Comparison of ENCODE assay signal across 7 cellular contexts in the genomic region with DNA sequence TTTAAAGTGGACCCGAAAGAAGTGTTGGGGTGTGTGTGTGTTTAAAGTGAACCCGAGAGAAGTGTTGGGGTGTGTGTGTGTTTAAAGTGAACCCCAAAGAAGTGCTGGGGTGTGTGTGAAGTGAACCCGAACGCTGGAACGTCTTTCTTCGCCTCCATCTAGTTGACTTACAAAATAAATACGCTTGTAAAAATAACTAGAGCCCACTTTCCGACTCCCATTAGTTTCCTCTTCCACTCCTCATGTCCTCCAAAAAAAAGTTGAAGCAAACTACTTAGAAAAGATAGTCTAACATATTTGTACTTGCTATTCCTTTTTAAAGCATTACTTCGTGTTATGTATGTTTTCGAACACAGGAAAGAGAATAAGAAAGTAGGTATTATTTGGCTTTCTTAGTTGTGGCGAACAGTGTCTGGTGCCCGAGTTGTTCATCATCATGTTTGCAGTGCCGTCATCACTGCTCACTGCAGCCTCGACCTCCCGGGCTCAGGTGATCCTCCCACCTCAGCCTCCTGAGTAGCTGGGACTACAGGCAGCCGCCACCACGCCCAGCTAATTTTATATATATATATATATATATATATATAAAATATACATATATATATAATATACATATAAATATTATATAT. TPM values are rescaled to one million over a fixed set of nuclear protein-coding genes. Genes with fewer than 3 reads are reported as not detected.
DNase-seq lines count a peak whose midpoint lies in the region; ATAC-seq, FAIRE-seq and TF ChIP-seq lines count a peak whose summit lies in the region.

No MANE protein-coding gene starts in this region.

- peak overlapping the region; percentile 98 for H3K56ac ChIP-seq in mesendoderm (ENCODE audit: low read length)

- H3K9me3 Mint-ChIP-seq in MCF 10A (ENCODE audit: unreplicated experiment) (no peaks in the 10 kb centered on the region), type B pancreatic cell (no peaks in the 10 kb centered on the region)

- H2BK15ac ChIP-seq in mesendoderm (replicated peaks; ENCODE audit: low read depth), result no peak overlapping the region

- H3K27ac ChIP-seq in GM23248 (peak overlapping the region; percentile 92), RWPE2 (ENCODE audit: poor library complexity, severe bottlenecking) (peak overlapping the region; percentile 77), mesendoderm (ENCODE audit: low read depth, low read length) (peak overlapping the region; percentile 81)

- H3K4me3 Mint-ChIP-seq in MCF 10A (ENCODE audit: unreplicated experiment) (peak overlapping the region; percentile 87), type B pancreatic cell (peak overlapping the region; percentile 97)

- H3K9me2 ChIP-seq in GM23248 (ENCODE audit: insufficient read depth), result no peaks in the 10 kb centered on the region

- peaks cover 45% of the 10 kb centered on the region for H3K4me1 ChIP-seq in GM23248 (ENCODE audit: insufficient read depth)
- H3K4me1 ChIP-seq in RWPE2 (ENCODE audit: insufficient read depth, poor library complexity, severe bottlenecking), result peaks cover 29% of the 10 kb centered on the region
- no peaks in the 10 kb centered on the region for H3K4me1 ChIP-seq in mesendoderm (ENCODE audit: control insufficient read depth, low read depth, low read length)

- H3K4me2 ChIP-seq in GM23248 (ENCODE audit: unreplicated experiment) (peak overlapping the region; percentile 84), mesendoderm (ENCODE audit: low read length) (peak overlapping the region; percentile 82)

- no peak overlapping the region for H3K4ac ChIP-seq in mesendoderm (ENCODE audit: low read depth, low read length)

- H3K4me3 ChIP-seq in GM23248, result peak overlapping the region; percentile 90
- H3K4me3 ChIP-seq in RWPE2 (ENCODE audit: severe bottlenecking), result peak overlapping the region; percentile 59
- peak overlapping the region; percentile 91 for H3K4me3 ChIP-seq in mesendoderm (ENCODE audit: low read length)

- WGBS in GM23248 (ENCODE audit: low coverage in 1 of 2, low lambda C conversion rate in 2 of 2, missing lambda C conversion rate in 2 of 2), 2 experiments, result 7 to 14% methylated on average over 15 to 17 of the region's 17 CpGs
- WGBS in mesendoderm (ENCODE audit: extremely low coverage, insufficient coverage, low lambda C conversion rate), result no CpG with 5 or more reads among the region's 17 CpGs

- H2AK5ac ChIP-seq in mesendoderm (ENCODE audit: low read length), result peak overlapping the region; percentile 67

- peaks cover 56% of the 10 kb centered on the region for H3K79me2 ChIP-seq in GM23248 (ENCODE audit: insufficient read depth)
- H3K79me2 ChIP-seq in mesendoderm (ENCODE audit: control insufficient read depth, insufficient read depth, low read length), result peaks cover 36% of the 10 kb centered on the region

- H3K27me3 Mint-ChIP-seq in MCF 10A (ENCODE audit: insufficient read depth, unreplicated experiment), result no peaks in the 10 kb centered on the region
- no peaks in the 10 kb centered on the region for H3K27me3 Mint-ChIP-seq in type B pancreatic cell

- peaks cover 4% of the 10 kb centered on the region for H3K79me1 ChIP-seq in mesendoderm (ENCODE audit: low read length)

- peak overlapping the region; percentile 90 for H3K27ac Mint-ChIP-seq in MCF 10A (ENCODE audit: low read depth, unreplicated experiment)
- H3K27ac Mint-ChIP-seq in type B pancreatic cell, result peak overlapping the region; percentile 77

- H3K9ac ChIP-seq in GM23248 (peak overlapping the region; percentile 96), mesendoderm (ENCODE audit: low read length) (peak overlapping the region; percentile 97)

- POLR2A ChIA-PET in MCF 10A (lab: Yijun Ruan, JAX), result interaction anchor here (0.6 to 6.0 kb wide), 14 partner anchors 8 to 1224 kb away, joined by 3 to 55 read pairs (median 4); a partner anchor contains a TSS

- H3K18ac ChIP-seq in mesendoderm (ENCODE audit: low read length), result peak overlapping the region; percentile 92

- no peak for ATAC-seq in RWPE2 (ENCODE audit: low read depth)

- TF ChIP-seq CTCF in RWPE2 (IDR thresholded peaks at IDR 0.05; ENCODE audit: poor library complexity, severe bottlenecking) (no peak), MCF 10A (IDR thresholded peaks at IDR 0.05; ENCODE audit: unreplicated experiment) (no peak), type B pancreatic cell (conservative IDR thresholded peaks at IDR 0.05) (no peak)

- no peak overlapping the region for H2BK120ac ChIP-seq in mesendoderm (ENCODE audit: low read depth, low read length)

- H3K9me3 ChIP-seq in GM23248 (ENCODE audit: low read depth) (no peaks in the 10 kb centered on the region), RWPE2 (ENCODE audit: severe bottlenecking) (no peaks in the 10 kb centered on the region)

- peak overlapping the region; percentile 79 for H4K8ac ChIP-seq in mesendoderm (ENCODE audit: low read depth, low read length)

- H3K36me3 ChIP-seq in GM23248 (ENCODE audit: low read depth), result no peaks in the 10 kb centered on the region
- no peaks in the 10 kb centered on the region for H3K36me3 ChIP-seq in RWPE2 (ENCODE audit: low read depth)
- no peaks in the 10 kb centered on the region for H3K36me3 ChIP-seq in mesendoderm (ENCODE audit: control insufficient read depth, insufficient read depth, low read length)

- in situ Hi-C loops in GM23248 (cut with MboI), result no loop called here

- peak overlapping the region; percentile 98 for H2AFZ ChIP-seq in GM23248

- CTCF ChIA-PET in MCF 10A (lab: Yijun Ruan, JAX), result interaction anchor here (0.7 kb wide), 1 partner anchor 106 kb away, joined by 3 read pairs; no protein-coding TSS in a partner anchor

- H3K36me3 Mint-ChIP-seq in MCF 10A (ENCODE audit: insufficient read depth, unreplicated experiment) (peaks cover 24% of the 10 kb centered on the region), type B pancreatic cell (peaks cover 5% of the 10 kb centered on the region)

- H4K20me1 ChIP-seq in GM23248 (ENCODE audit: insufficient read depth), result peaks cover 8% of the 10 kb centered on the region; the same call in 1 of the 2 replicates

- H3K27me3 ChIP-seq in GM23248 (replicated peaks; ENCODE audit: insufficient read depth), result no peaks in the 10 kb centered on the region
- no peaks in the 10 kb centered on the region for H3K27me3 ChIP-seq in RWPE2 (ENCODE audit: insufficient read depth, poor library complexity, severe bottlenecking)
- no peaks in the 10 kb centered on the region for H3K27me3 ChIP-seq in mesendoderm (ENCODE audit: insufficient read depth, low read length, poor library complexity)

- H3K23ac ChIP-seq in mesendoderm (ENCODE audit: low read length), result no peak overlapping the region

- DNase-seq in GM23248, result peak; percentile 61
- no peak for DNase-seq in RWPE2 (ENCODE audit: low spot score)
- DNase-seq in MCF 10A (ENCODE audit: unreplicated experiment), result peak; percentile 30
- peak; percentile 14 for DNase-seq in mesendoderm
- no peak for DNase-seq in type B pancreatic cell (ENCODE audit: extremely low spot score, unreplicated experiment)
- DNase-seq in frontal cortex (ENCODE audit: low spot score in 2 of 2), result no peak
- no peak for DNase-seq in NAMALWA (ENCODE audit: low spot score)

- peaks cover 58% of the 10 kb centered on the region for H3F3A ChIP-seq in GM23248 (ENCODE audit: insufficient read depth)

- no peak overlapping the region for H2BK5ac ChIP-seq in mesendoderm (ENCODE audit: low read length)

- intact Hi-C loops in MCF 10A (cut with micrococcal nuclease), result no loop called here

- FAIRE-seq in frontal cortex (lab: Jason Lieb, UNC), result no peak

- H4K5ac ChIP-seq in mesendoderm (ENCODE audit: low read length), result no peak overlapping the region

- TSS peak; percentile 43 for BruUV-seq in MCF 10A (replicated peaks; lab: Mats Ljungman, UMichigan)

- H3K4me1 Mint-ChIP-seq in MCF 10A (ENCODE audit: insufficient read depth, unreplicated experiment), result peaks cover 22% of the 10 kb centered on the region
- peaks cover 27% of the 10 kb centered on the region for H3K4me1 Mint-ChIP-seq in type B pancreatic cell (ENCODE audit: unreplicated experiment)

RNA-seq across cellular contexts. Expression of a gene that starts 1.1 kb away (rescaled TPM):
- total RNA-seq in GM23248 (2014; rRNA removed; shearing (Covaris generic)), result 20.9 and 28.7 TPM in 2 replicates
- polyA plus RNA-seq in GM23248 (2016; fragmentation: Nextera tagmentation; extraction: Ambion mirVana), result 20.2 and 24.1 TPM in 2 replicates
- total RNA-seq in MCF 10A (2022) (55.3 and 58.8 TPM in 2 replicates), type B pancreatic cell (ENCODE audit: low replicate concordance) (49.7 and 58.7 TPM in 2 replicates), frontal cortex (71.7 TPM)
- 28.3 TPM for polyA plus RNA-seq in mesendoderm (2013, experiment 1 of 2)
- polyA plus RNA-seq in mesendoderm (2013, experiment 2 of 2), result 26.8 TPM

RNA-seq across cellular contexts. Expression of a gene that starts 42.5 kb away (rescaled TPM):
- 42.0 and 71.5 TPM in 2 replicates for total RNA-seq in GM23248 (2014; rRNA removed; shearing (Covaris generic))
- 90.4 and 91.8 TPM in 2 replicates for polyA plus RNA-seq in GM23248 (2016; fragmentation: Nextera tagmentation; extraction: Ambion mirVana)
- 45.9 and 46.3 TPM in 2 replicates for total RNA-seq in MCF 10A (2022)
- 38.0 TPM for polyA plus RNA-seq in mesendoderm (2013, experiment 1 of 2)
- 38.1 TPM for polyA plus RNA-seq in mesendoderm (2013, experiment 2 of 2)
- total RNA-seq in type B pancreatic cell (ENCODE audit: low replicate concordance), result 52.1 and 58.8 TPM in 2 replicates
- 61.1 TPM for total RNA-seq in frontal cortex

RNA-seq across cellular contexts. Expression of a gene that starts 55.4 kb away (rescaled TPM):
- 16.3 and 18.4 TPM in 2 replicates for total RNA-seq in GM23248 (2014; rRNA removed; shearing (Covaris generic))
- polyA plus RNA-seq in GM23248 (2016; fragmentation: Nextera tagmentation; extraction: Ambion mirVana), result 10.5 and 11.1 TPM in 2 replicates
- total RNA-seq in MCF 10A (2022) (29.9 and 35.5 TPM in 2 replicates), type B pancreatic cell (ENCODE audit: low replicate concordance) (26.7 and 33.2 TPM in 2 replicates), frontal cortex (27.3 TPM)
- 10.8 TPM for polyA plus RNA-seq in mesendoderm (2013, experiment 1 of 2)
- polyA plus RNA-seq in mesendoderm (2013, experiment 2 of 2), result 11.2 TPM

Comparison
In these comparisons a context has a peak if more than half of its experiments do, and no peak if none do; other contexts are left out.
1. DNase-seq: peak in GM23248 (single experiment), MCF 10A (single experiment) and mesendoderm (single experiment); none in RWPE2 (single experiment), type B pancreatic cell (single experiment), frontal cortex (0 of 2) and NAMALWA (single experiment).
2. Peak in every context shown above with its lines, with median percentiles within 50 percentile points of each other: H3K27ac ChIP-seq and H3K4me3 ChIP-seq.